In genomic region chr11:117232022-117232878, GRCh38 we compare ENCODE assay signal across 1 cellular context.
TF ChIP-seq lines count a peak whose summit lies in the region.

TSS of gene PCSK7 (minus strand) at chr11:117232073. CDS start at chr11:117229844, 2,229 bp downstream.
TSS of gene RNF214 (plus strand) at chr11:117232671. CDS start at chr11:117234273, 1,602 bp downstream.

TF ChIP-seq in HCT116, 20 proteins besides CTCF, POLR2A, EP300 and RAD21 (continued from another document):
- TF ChIP-seq, protein P1, sequence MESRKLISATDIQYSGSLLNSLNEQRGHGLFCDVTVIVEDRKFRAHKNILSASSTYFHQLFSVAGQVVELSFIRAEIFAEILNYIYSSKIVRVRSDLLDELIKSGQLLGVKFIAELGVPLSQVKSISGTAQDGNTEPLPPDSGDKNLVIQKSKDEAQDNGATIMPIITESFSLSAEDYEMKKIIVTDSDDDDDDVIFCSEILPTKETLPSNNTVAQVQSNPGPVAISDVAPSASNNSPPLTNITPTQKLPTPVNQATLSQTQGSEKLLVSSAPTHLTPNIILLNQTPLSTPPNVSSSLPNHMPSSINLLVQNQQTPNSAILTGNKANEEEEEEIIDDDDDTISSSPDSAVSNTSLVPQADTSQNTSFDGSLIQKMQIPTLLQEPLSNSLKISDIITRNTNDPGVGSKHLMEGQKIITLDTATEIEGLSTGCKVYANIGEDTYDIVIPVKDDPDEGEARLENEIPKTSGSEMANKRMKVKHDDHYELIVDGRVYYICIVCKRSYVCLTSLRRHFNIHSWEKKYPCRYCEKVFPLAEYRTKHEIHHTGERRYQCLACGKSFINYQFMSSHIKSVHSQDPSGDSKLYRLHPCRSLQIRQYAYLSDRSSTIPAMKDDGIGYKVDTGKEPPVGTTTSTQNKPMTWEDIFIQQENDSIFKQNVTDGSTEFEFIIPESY (IDR thresholded peaks at IDR 0.05; ENCODE audit: extremely low read depth, insufficient replicate concordance, low read length): no peak
- no peak for TF ChIP-seq EZH2phosphoT487 (IDR thresholded peaks at IDR 0.05; ENCODE audit: borderline replicate concordance)
- no peak for TF ChIP-seq ELF1 (IDR thresholded peaks at IDR 0.05; ENCODE audit: borderline replicate concordance, low read depth)
- peak; percentile 64 for TF ChIP-seq POLR2AphosphoS5 (IDR thresholded peaks at IDR 0.05; ENCODE audit: low read depth, low read length)
- TF ChIP-seq EZH2 (IDR thresholded peaks at IDR 0.05): no peak
- TF ChIP-seq ZNF274 (IDR thresholded peaks at IDR 0.05; ENCODE audit: low read depth, low read length): no peak
- TF ChIP-seq MAX (IDR thresholded peaks at IDR 0.05): peak; percentile 6
